20 cellular contexts compared by ENCODE assay signal in genomic region chrX:129493643-129494042, GRCh38. TPM values are rescaled to one million over a fixed set of nuclear protein-coding genes. Genes with fewer than 3 reads are reported as not detected.
A peak's percentile ranks its signal among the peaks of the same experiment; 100 is the strongest.
DNase-seq lines count a peak whose midpoint lies in the region; ATAC-seq, FAIRE-seq and TF ChIP-seq lines count a peak whose summit lies in the region.
"Had no signal": no experiment of that assay in that cellular context is flagged by ENCODE, and none has a peak within 500 bp of the region (broad histone marks: within the 10 kb centered on the region; RNA-seq: fewer than 3 reads in every experiment).

No MANE protein-coding gene starts in this region.

- H3K9ac ChIP-seq in astrocyte (ENCODE audit: low read length), result no peak overlapping the region
- H3K9ac ChIP-seq: KMS-11 had no signal

- peaks cover 6% of the 10 kb centered on the region for H3K36me3 Mint-ChIP-seq in astrocyte (ENCODE audit: low read depth, unreplicated experiment)

- H3K4me2 ChIP-seq in astrocyte (ENCODE audit: low read length), result peak overlapping the region; percentile 42
- H3K4me2 ChIP-seq: KMS-11 had no signal

- H3K4me3 ChIP-seq in astrocyte (ENCODE audit: insufficient read depth, low read depth, low read length) (no peak overlapping the region), foreskin fibroblast (ENCODE audit: low read depth in 1 of 2, low read length in 2 of 2) (no peak overlapping the region)
- H3K4me3 ChIP-seq: SJSA1, upper lobe of left lung had no signal

- H3K4me1 Mint-ChIP-seq in astrocyte (ENCODE audit: low read depth, unreplicated experiment), result peaks cover 25% of the 10 kb centered on the region

- peak overlapping the region; percentile 39 for H3K27ac ChIP-seq in astrocyte (ENCODE audit: low read depth, low read length)
- H3K27ac ChIP-seq: KMS-11, SJSA1, upper lobe of left lung had no signal

- H4K20me1 ChIP-seq in astrocyte (ENCODE audit: insufficient read depth, low read length), result no peaks in the 10 kb centered on the region

- H3K4me3 Mint-ChIP-seq in astrocyte (ENCODE audit: unreplicated experiment), result no peak overlapping the region
- H3K4me3 Mint-ChIP-seq: CD4-positive, alpha-beta T cell had no signal

- H3K36me3 ChIP-seq in astrocyte (ENCODE audit: insufficient read depth, low read length), result peaks cover 12% of the 10 kb centered on the region

- H3K4me1 ChIP-seq in astrocyte (ENCODE audit: insufficient read depth, low read length), result peaks cover 31% of the 10 kb centered on the region
- H3K4me1 ChIP-seq: upper lobe of left lung had no signal

- H2AFZ ChIP-seq in astrocyte (ENCODE audit: low read depth, low read length), result no peak overlapping the region

- no peaks in the 10 kb centered on the region for H3K27me3 Mint-ChIP-seq in astrocyte (ENCODE audit: low read depth, unreplicated experiment)
- H3K27me3 Mint-ChIP-seq: CD4-positive, alpha-beta T cell had no signal

- H3K27ac Mint-ChIP-seq in astrocyte (ENCODE audit: unreplicated experiment), result no peak overlapping the region
- H3K27ac Mint-ChIP-seq: CD4-positive, alpha-beta T cell had no signal

- TF ChIP-seq CTCF in astrocyte (IDR thresholded peaks at IDR 0.05; ENCODE audit: insufficient read depth, low read depth, low read length), result no peak
- TF ChIP-seq CTCF in foreskin fibroblast (IDR thresholded peaks at IDR 0.05; ENCODE audit: low read depth, low read length), result no peak

- peak; percentile 59 for FAIRE-seq in astrocyte (lab: Jason Lieb, UNC)

- DNase-seq in AG08395 (ENCODE audit: low spot score), result peak; percentile 50
- peak; percentile 73 for DNase-seq in HCEC 1CT
- DNase-seq in astrocyte (ENCODE audit: low read depth), result peak; percentile 62
- DNase-seq in foreskin fibroblast, result peak; percentile 47 to 64
- DNase-seq in T1000 (lab: John Stamatoyannopoulos, UW), result no peak
- DNase-seq in NCI-H2107 (lab: John Stamatoyannopoulos, UW), result no peak
- DNase-seq in UCSD-AML1 (lab: John Stamatoyannopoulos, UW; ENCODE audit: unreplicated experiment), result no peak
- DNase-seq: activated CD4-positive, CD25-positive, alpha-beta regulatory T cell treated with anti-CD3 and anti-CD28 coated beads, Interleukin-2, amount 50 U/mL, for 72 hours; CD4-positive, alpha-beta T cell; effector memory CD4-positive, alpha-beta T cell; left cardiac atrium; NCI-H1105; stimulated activated naive CD4-positive, alpha-beta T cell treated with Interleukin-2 at 50 U/mL for 16 hours; upper lobe of left lung had no signal

- H3K9me3 ChIP-seq in astrocyte (ENCODE audit: insufficient read depth, low read depth, low read length), result no peaks in the 10 kb centered on the region
- H3K9me3 ChIP-seq: SJSA1, upper lobe of left lung had no signal

- H3K79me2 ChIP-seq in astrocyte (ENCODE audit: insufficient read depth, low read length), result no peaks in the 10 kb centered on the region

- H3K9me3 Mint-ChIP-seq in astrocyte (ENCODE audit: unreplicated experiment), result no peaks in the 10 kb centered on the region
- H3K9me3 Mint-ChIP-seq: CD4-positive, alpha-beta T cell had no signal

- H3K27me3 ChIP-seq in astrocyte (ENCODE audit: insufficient read depth, low read length), result no peaks in the 10 kb centered on the region
- H3K27me3 ChIP-seq: SJSA1, upper lobe of left lung had no signal

- ATAC-seq in HG02938 (IDR thresholded peaks at IDR 0.05; ENCODE audit: unreplicated experiment), result no peak
- ATAC-seq: HCT116, left cardiac atrium, sciatic nerve had no signal

RNA-seq across cellular contexts. Expression of gene SMARCA1, which starts 29.6 kb away (rescaled TPM):
- 104 and 107 TPM in 2 replicates for total RNA-seq in astrocyte
- total RNA-seq: T-helper 2 cell treated with Interferon-gamma antibody and Interleukin-4, amounts not matched to agents 100 ng/mL and 5 ng/mL, for 36 hours had no signal

RNA-seq across cellular contexts. Expression of gene OCRL, which starts 46.4 kb away (rescaled TPM):
- total RNA-seq in astrocyte, result 36.1 and 36.2 TPM in 2 replicates

Comparison
In these comparisons a context has a peak if more than half of its experiments do, and no peak if none do; other contexts are left out.
1. DNase-seq: peak in AG08395 (single experiment), HCEC 1CT (single experiment), astrocyte (single experiment) and foreskin fibroblast (2 of 2); none in T1000 (single experiment), NCI-H2107 (single experiment) and UCSD-AML1 (single experiment).